ENCODE assay signal across 30 cellular contexts in the genomic region with DNA sequence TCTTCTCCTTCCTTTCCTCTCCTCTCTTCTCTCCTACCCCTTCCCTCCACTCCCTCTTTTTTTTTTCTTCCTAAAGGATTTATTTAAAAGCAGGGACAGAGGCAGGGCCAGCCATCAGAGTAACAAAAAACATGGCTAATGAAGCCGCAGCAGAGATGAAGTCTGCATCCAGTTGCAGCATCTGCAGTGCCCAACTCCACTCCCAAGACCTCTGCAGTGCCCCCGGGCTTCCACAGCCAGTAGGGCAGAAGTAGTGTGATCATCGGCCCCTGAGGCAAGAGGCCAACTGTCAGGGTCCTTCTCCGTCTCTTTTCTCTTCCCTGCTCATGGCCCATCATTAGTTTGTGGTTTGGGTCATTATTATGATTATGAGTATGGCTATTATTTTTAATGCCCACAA. TPM values are rescaled to one million over a fixed set of nuclear protein-coding genes. Genes with fewer than 3 reads are reported as not detected.
"Had no signal": no experiment of that assay in that cellular context is flagged by ENCODE, and none has a peak within 500 bp of the region (broad histone marks: within the 10 kb centered on the region; RNA-seq: fewer than 3 reads in every experiment).

No MANE protein-coding gene starts in this region.

- H3K4me3 Mint-ChIP-seq: activated CD4-positive, alpha-beta memory T cell treated with anti-CD3 and anti-CD28 coated beads for 36 hours; activated CD4-positive, alpha-beta T cell treated with anti-CD3 and anti-CD28 coated beads, Interleukin-2, amount 10 ng/mL, durations not matched to agents 24 days and 14 days; activated naive CD4-positive, alpha-beta T cell treated with anti-CD3 and anti-CD28 coated beads, Interleukin-2, amount 10 ng/mL, durations not matched to agents 7 days and 5 days; activated naive CD8-positive, alpha-beta T cell treated with anti-CD3 and anti-CD28 coated beads, Interleukin-2, amount 10 ng/mL, durations not matched to agents 7 days and 5 days; activated T-cell treated with anti-CD3 and anti-CD28 coated beads, Interleukin-2, amount 50 U/mL, for 24 hours; immature natural killer cell; mesothelial cell of epicardium; naive B cell; nephron progenitor cell; stimulated activated naive B cell treated with anti-CD40 and anti-IgM and Interleukin-4, amounts not matched to agents 10 μg/mL and 1 μg/mL and 100 μg/mL, for 72 hours had no signal

- DNase-seq: activated CD4-positive, alpha-beta memory T cell treated with anti-CD3 and anti-CD28 coated beads for 36 hours; activated CD4-positive, alpha-beta T cell treated with anti-CD3 and anti-CD28 coated beads, Interleukin-2, amount 10 ng/mL, durations not matched to agents 24 days and 14 days; activated CD4-positive, CD25-positive, alpha-beta regulatory T cell treated with anti-CD3 and anti-CD28 coated beads, Interleukin-2, amount 50 U/mL, for 72 hours; activated CD8-positive, alpha-beta memory T cell treated with anti-CD3 and anti-CD28 coated beads, Interleukin-2, amount 50 U/mL, for 4 hours; activated gamma-delta T cell; activated naive CD4-positive, alpha-beta T cell treated with anti-CD3 and anti-CD28 coated beads, Interleukin-2, amount 10 ng/mL, durations not matched to agents 7 days and 5 days; activated naive CD8-positive, alpha-beta T cell treated with anti-CD3 and anti-CD28 coated beads, Interleukin-2, amount 10 ng/mL, durations not matched to agents 7 days and 5 days; activated T-cell treated with anti-CD3 and anti-CD28 coated beads, Interleukin-2, amount 50 U/mL, for 24 hours; central memory CD4-positive, alpha-beta T cell; heart left ventricle; immature natural killer cell; naive B cell; nephron progenitor cell; pancreas; sigmoid colon; small intestine; stimulated activated CD4-positive, alpha-beta T cell treated with anti-CD3 and anti-CD28 coated beads, Interleukin-4, amount 100 ng/mL, for 4 hours; stimulated activated naive B cell treated with anti-CD40 and anti-IgM and Interleukin-4, amounts not matched to agents 10 μg/mL and 1 μg/mL and 100 μg/mL, for 72 hours; stomach; T-helper 9 cell; thyroid gland; upper lobe of left lung; WERI-Rb-1 had no signal

- H3K36me3 Mint-ChIP-seq: activated CD4-positive, alpha-beta memory T cell treated with anti-CD3 and anti-CD28 coated beads for 36 hours; activated naive CD4-positive, alpha-beta T cell treated with anti-CD3 and anti-CD28 coated beads, Interleukin-2, amount 10 ng/mL, durations not matched to agents 7 days and 5 days; activated naive CD8-positive, alpha-beta T cell treated with anti-CD3 and anti-CD28 coated beads, Interleukin-2, amount 10 ng/mL, durations not matched to agents 7 days and 5 days; immature natural killer cell; mesothelial cell of epicardium had no signal

- ATAC-seq: esophagus mucosa; heart left ventricle; stimulated activated naive B cell treated with anti-CD40 and anti-IgM and Interleukin-4, amounts not matched to agents 10 μg/mL and 1 μg/mL and 100 μg/mL, for 72 hours had no signal

- H3K4me3 ChIP-seq: heart left ventricle, pancreas, prostate gland, sigmoid colon, stomach, thyroid gland, upper lobe of left lung, vagina had no signal

- H3K27ac Mint-ChIP-seq: activated CD4-positive, alpha-beta memory T cell treated with anti-CD3 and anti-CD28 coated beads for 36 hours; activated CD4-positive, alpha-beta T cell treated with anti-CD3 and anti-CD28 coated beads, Interleukin-2, amount 10 ng/mL, durations not matched to agents 24 days and 14 days; activated naive CD4-positive, alpha-beta T cell treated with anti-CD3 and anti-CD28 coated beads, Interleukin-2, amount 10 ng/mL, durations not matched to agents 7 days and 5 days; activated naive CD8-positive, alpha-beta T cell treated with anti-CD3 and anti-CD28 coated beads, Interleukin-2, amount 10 ng/mL, durations not matched to agents 7 days and 5 days; activated T-cell treated with anti-CD3 and anti-CD28 coated beads, Interleukin-2, amount 50 U/mL, for 24 hours; immature natural killer cell; mesothelial cell of epicardium; naive B cell; nephron progenitor cell; stimulated activated naive B cell treated with anti-CD40 and anti-IgM and Interleukin-4, amounts not matched to agents 10 μg/mL and 1 μg/mL and 100 μg/mL, for 72 hours had no signal

- H3K4me1 Mint-ChIP-seq: mesothelial cell of epicardium, nephron progenitor cell had no signal

- H3K9me3 Mint-ChIP-seq: activated CD4-positive, alpha-beta memory T cell treated with anti-CD3 and anti-CD28 coated beads for 36 hours; activated CD4-positive, alpha-beta T cell treated with anti-CD3 and anti-CD28 coated beads, Interleukin-2, amount 10 ng/mL, durations not matched to agents 24 days and 14 days; activated naive CD4-positive, alpha-beta T cell treated with anti-CD3 and anti-CD28 coated beads, Interleukin-2, amount 10 ng/mL, durations not matched to agents 7 days and 5 days; activated naive CD8-positive, alpha-beta T cell treated with anti-CD3 and anti-CD28 coated beads, Interleukin-2, amount 10 ng/mL, durations not matched to agents 7 days and 5 days; activated T-cell treated with anti-CD3 and anti-CD28 coated beads, Interleukin-2, amount 50 U/mL, for 24 hours; mesothelial cell of epicardium; nephron progenitor cell; stimulated activated naive B cell treated with anti-CD40 and anti-IgM and Interleukin-4, amounts not matched to agents 10 μg/mL and 1 μg/mL and 100 μg/mL, for 72 hours had no signal

- H3K27ac ChIP-seq: heart left ventricle, pancreas, prostate gland, sigmoid colon, stomach, thyroid gland, upper lobe of left lung, vagina, WERI-Rb-1 had no signal

- H3K36me3 ChIP-seq: heart left ventricle, pancreas, prostate gland, sigmoid colon, stomach, thyroid gland, upper lobe of left lung, vagina, WERI-Rb-1 had no signal

- H3K4me1 ChIP-seq: pancreas, prostate gland had no signal

- H3K9me3 ChIP-seq: heart left ventricle, pancreas, prostate gland, sigmoid colon, thyroid gland, vagina had no signal

RNA-seq across cellular contexts. Expression of a gene that starts 4.2 kb away (rescaled TPM):
- total RNA-seq: activated naive CD8-positive, alpha-beta T cell treated with anti-CD3 and anti-CD28 coated beads, Interleukin-2, amount 10 ng/mL, durations not matched to agents 7 days and 5 days; astrocyte; esophagus mucosa; heart left ventricle; kidney epithelial cell; lower leg skin; stomach; thyroid gland; vagina had no signal
- polyA plus RNA-seq: heart left ventricle, immature natural killer cell had no signal
